ENCODE assay signal across 1 cellular context in the genomic region with DNA sequence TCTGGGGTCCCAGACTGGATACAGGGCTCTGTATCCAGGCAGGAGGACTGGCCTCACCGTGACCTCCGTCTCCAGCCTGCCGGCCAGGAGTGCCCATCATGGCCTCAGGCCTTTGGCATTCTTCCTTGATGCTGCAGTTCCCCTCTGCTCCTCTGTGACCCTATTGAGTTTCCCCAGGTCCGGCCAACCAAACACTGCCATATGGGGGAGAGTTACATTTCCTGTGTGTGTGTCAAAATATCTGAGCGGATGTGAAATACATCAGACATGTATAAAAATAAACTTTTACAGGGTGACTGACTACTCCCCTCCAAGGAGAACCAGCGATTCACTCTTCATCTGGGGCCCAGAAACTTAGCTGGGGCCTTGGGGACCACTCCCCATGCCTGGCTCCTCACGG.
TF ChIP-seq lines count a peak whose summit lies in the region.

No MANE protein-coding gene starts in this region.

TF ChIP-seq in GM12878, 131 proteins besides CTCF, POLR2A, EP300 and RAD21:
- no peak for TF ChIP-seq STAT3 (IDR thresholded peaks at IDR 0.05; ENCODE audit: low read depth, low read length)
- no peak for TF ChIP-seq CHD1 (IDR thresholded peaks at IDR 0.05; ENCODE audit: low read depth, low read length)
- no peak for TF ChIP-seq STAT1 (conservative IDR thresholded peaks at IDR 0.05)
- no peak for TF ChIP-seq SPI1 (IDR thresholded peaks at IDR 0.05; ENCODE audit: borderline replicate concordance, insufficient read depth, low read depth, low read length)
- 0 out of 2 replicates have a peak, but pooled peaks have one; percentile 20 for TF ChIP-seq FOXM1 (IDR thresholded peaks at IDR 0.05; ENCODE audit: low read depth, low read length)
- TF ChIP-seq, protein P1, sequence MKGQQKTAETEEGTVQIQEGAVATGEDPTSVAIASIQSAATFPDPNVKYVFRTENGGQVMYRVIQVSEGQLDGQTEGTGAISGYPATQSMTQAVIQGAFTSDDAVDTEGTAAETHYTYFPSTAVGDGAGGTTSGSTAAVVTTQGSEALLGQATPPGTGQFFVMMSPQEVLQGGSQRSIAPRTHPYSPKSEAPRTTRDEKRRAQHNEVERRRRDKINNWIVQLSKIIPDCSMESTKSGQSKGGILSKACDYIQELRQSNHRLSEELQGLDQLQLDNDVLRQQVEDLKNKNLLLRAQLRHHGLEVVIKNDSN (IDR thresholded peaks at IDR 0.05; ENCODE audit: borderline replicate concordance, extremely low read length, insufficient read depth, low read depth, low read length): no peak
- TF ChIP-seq ASH2L (IDR thresholded peaks at IDR 0.05; ENCODE audit: borderline replicate concordance, low read depth): no peak
- no peak for TF ChIP-seq NR2C1 (IDR thresholded peaks at IDR 0.05)
- TF ChIP-seq NFXL1 (IDR thresholded peaks at IDR 0.05; ENCODE audit: borderline replicate concordance): no peak
- TF ChIP-seq MXI1 (IDR thresholded peaks at IDR 0.05; ENCODE audit: low read depth, low read length): no peak
- no peak for TF ChIP-seq MTA3 (IDR thresholded peaks at IDR 0.05; ENCODE audit: borderline replicate concordance, low read length)
- TF ChIP-seq, protein P2, sequence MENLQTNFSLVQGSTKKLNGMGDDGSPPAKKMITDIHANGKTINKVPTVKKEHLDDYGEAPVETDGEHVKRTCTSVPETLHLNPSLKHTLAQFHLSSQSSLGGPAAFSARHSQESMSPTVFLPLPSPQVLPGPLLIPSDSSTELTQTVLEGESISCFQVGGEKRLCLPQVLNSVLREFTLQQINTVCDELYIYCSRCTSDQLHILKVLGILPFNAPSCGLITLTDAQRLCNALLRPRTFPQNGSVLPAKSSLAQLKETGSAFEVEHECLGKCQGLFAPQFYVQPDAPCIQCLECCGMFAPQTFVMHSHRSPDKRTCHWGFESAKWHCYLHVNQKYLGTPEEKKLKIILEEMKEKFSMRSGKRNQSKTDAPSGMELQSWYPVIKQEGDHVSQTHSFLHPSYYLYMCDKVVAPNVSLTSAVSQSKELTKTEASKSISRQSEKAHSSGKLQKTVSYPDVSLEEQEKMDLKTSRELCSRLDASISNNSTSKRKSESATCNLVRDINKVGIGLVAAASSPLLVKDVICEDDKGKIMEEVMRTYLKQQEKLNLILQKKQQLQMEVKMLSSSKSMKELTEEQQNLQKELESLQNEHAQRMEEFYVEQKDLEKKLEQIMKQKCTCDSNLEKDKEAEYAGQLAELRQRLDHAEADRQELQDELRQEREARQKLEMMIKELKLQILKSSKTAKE (IDR thresholded peaks at IDR 0.05; ENCODE audit: low read depth, poor library complexity, severe bottlenecking): no peak
- peak; percentile 49 to 89 for TF ChIP-seq SRF (IDR thresholded peaks at IDR 0.05; ENCODE audit: low read depth in 2 of 2, low read length in 2 of 2)
- TF ChIP-seq EED (IDR thresholded peaks at IDR 0.05; ENCODE audit: low read depth): peak; percentile 35; the same call in 1 of the 2 replicates
- no peak for TF ChIP-seq NFIC (IDR thresholded peaks at IDR 0.05; ENCODE audit: low read depth, low read length)
- TF ChIP-seq SREBF2 (IDR thresholded peaks at IDR 0.05; ENCODE audit: low read length): no peak
- TF ChIP-seq, protein P3, sequence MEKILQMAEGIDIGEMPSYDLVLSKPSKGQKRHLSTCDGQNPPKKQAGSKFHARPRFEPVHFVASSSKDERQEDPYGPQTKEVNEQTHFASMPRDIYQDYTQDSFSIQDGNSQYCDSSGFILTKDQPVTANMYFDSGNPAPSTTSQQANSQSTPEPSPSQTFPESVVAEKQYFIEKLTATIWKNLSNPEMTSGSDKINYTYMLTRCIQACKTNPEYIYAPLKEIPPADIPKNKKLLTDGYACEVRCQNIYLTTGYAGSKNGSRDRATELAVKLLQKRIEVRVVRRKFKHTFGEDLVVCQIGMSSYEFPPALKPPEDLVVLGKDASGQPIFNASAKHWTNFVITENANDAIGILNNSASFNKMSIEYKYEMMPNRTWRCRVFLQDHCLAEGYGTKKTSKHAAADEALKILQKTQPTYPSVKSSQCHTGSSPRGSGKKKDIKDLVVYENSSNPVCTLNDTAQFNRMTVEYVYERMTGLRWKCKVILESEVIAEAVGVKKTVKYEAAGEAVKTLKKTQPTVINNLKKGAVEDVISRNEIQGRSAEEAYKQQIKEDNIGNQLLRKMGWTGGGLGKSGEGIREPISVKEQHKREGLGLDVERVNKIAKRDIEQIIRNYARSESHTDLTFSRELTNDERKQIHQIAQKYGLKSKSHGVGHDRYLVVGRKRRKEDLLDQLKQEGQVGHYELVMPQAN (conservative IDR thresholded peaks at IDR 0.05): no peak
- TF ChIP-seq MEF2B (IDR thresholded peaks at IDR 0.05; ENCODE audit: partially characterized antibody, poor library complexity, severe bottlenecking): no peak
- TF ChIP-seq SMARCA5 (IDR thresholded peaks at IDR 0.05): no peak
- TF ChIP-seq FOS (IDR thresholded peaks at IDR 0.05; ENCODE audit: borderline replicate concordance, extremely low read depth, insufficient read length): no peak
- no peak for TF ChIP-seq CREB1 (IDR thresholded peaks at IDR 0.05; ENCODE audit: low read depth)
TF ChIP-seq in GM12878: peak in this region for 3.
